ENCODE assay signal across 7 cellular contexts in the genomic region with DNA sequence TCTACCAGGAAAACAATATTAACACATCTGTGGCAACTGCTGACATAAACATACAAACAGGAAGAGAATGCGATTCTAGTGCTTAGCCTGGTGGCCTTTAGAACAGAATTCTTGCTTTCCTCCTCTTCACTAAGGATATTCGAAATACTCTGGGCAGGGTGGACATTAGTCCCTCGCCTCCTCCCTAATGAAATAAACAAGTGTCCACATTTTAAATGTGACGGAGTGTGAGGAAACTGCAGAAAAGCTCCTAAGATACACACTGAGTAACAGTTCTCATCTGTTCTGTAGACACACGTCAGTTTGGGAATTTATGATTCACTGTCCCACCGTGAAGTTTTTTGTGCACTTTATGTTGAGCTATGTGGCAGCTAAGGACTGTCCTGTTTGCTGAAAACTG. TPM values are rescaled to one million over a fixed set of nuclear protein-coding genes. Genes with fewer than 3 reads are reported as not detected.
DNase-seq lines count a peak whose midpoint lies in the region; ATAC-seq and TF ChIP-seq lines count a peak whose summit lies in the region.

No MANE protein-coding gene starts in this region.

- H3K36me3 Mint-ChIP-seq in effector memory CD8-positive, alpha-beta T cell (ENCODE audit: insufficient read depth), result no peaks in the 10 kb centered on the region

- H3K4ac ChIP-seq in IMR-90 (ENCODE audit: low read depth, low read length), result peak overlapping the region; percentile 92

- POLR2A ChIA-PET in IMR-90 (lab: Charles Lee; ENCODE audit: unreplicated experiment), result interaction anchor here (0.6 to 0.7 kb wide), 5 partner anchors 55 to 221 kb away, joined by 3 to 4 read pairs (median 3); no protein-coding TSS in a partner anchor

- DNase-seq in IMR-90 (no peak), COLO829 (ENCODE audit: low spot score) (no peak), NCI-H1092 (lab: John Stamatoyannopoulos, UW) (no peak), NCI-H187 treated with DMSO at 0.1 percent for 48 hours (lab: John Stamatoyannopoulos, UW) (no peak)
- DNase-seq in effector memory CD8-positive, alpha-beta T cell, result no peak

- no peak overlapping the region for H3K27ac Mint-ChIP-seq in effector memory CD8-positive, alpha-beta T cell

- H2AFZ ChIP-seq in IMR-90 (replicated peaks; ENCODE audit: low read length, poor library complexity), result no peak overlapping the region

- peak overlapping the region; percentile 90 for H2BK5ac ChIP-seq in IMR-90 (ENCODE audit: low read depth, low read length, poor library complexity, severe bottlenecking)

- TF ChIP-seq POLR2A in IMR-90 (IDR thresholded peaks at IDR 0.05; ENCODE audit: low read depth, low read length), result no peak; the same call in 1 of the 2 replicates

- H3K27me3 ChIP-seq in IMR-90 (ENCODE audit: control insufficient read depth, insufficient read depth, low read length), result no peaks in the 10 kb centered on the region
- H3K27me3 ChIP-seq in mucosa of rectum (ENCODE audit: control insufficient read depth in 2 of 2, insufficient read depth in 2 of 2, low read length in 2 of 2), result no peaks in the 10 kb centered on the region

- H3K4me1 ChIP-seq in IMR-90 (ENCODE audit: control insufficient read depth, insufficient read depth, low read length), result peaks cover 12% of the 10 kb centered on the region
- H3K4me1 ChIP-seq in mucosa of rectum (ENCODE audit: control insufficient read depth in 2 of 2, insufficient read depth in 2 of 2, low read length in 2 of 2), result peaks cover 5 to 17% of the 10 kb centered on the region in 2 donors

- peak overlapping the region; percentile 45 for H2BK20ac ChIP-seq in IMR-90 (ENCODE audit: low read depth, low read length)

- H3K18ac ChIP-seq in IMR-90 (ENCODE audit: low read depth, low read length), result peak overlapping the region; percentile 90

- H3K9me3 ChIP-seq in IMR-90 (ENCODE audit: control insufficient read depth, insufficient read depth, low read length), result no peaks in the 10 kb centered on the region
- no peaks in the 10 kb centered on the region for H3K9me3 ChIP-seq in mucosa of rectum (ENCODE audit: control insufficient read depth in 2 of 2, low read length in 2 of 2)

- dilution Hi-C loops in IMR-90 (cut with HindIII; ENCODE audit: low sequenced_read_pairs, unreplicated experiment), result no loop called here

- peak overlapping the region; percentile 69 to 77 for H3K4me3 Mint-ChIP-seq in effector memory CD8-positive, alpha-beta T cell

- peak overlapping the region; percentile 53 to 90 for H4K8ac ChIP-seq in IMR-90 (ENCODE audit: low read depth in 2 of 2, low read length in 2 of 2)

- H4K20me1 ChIP-seq in IMR-90 (ENCODE audit: insufficient read depth, low read length), result peaks cover 4% of the 10 kb centered on the region

- H3K27me3 Mint-ChIP-seq in effector memory CD8-positive, alpha-beta T cell, result peaks cover 44 to 65% of the 10 kb centered on the region in 2 donors

- H2AK9ac ChIP-seq in IMR-90 (replicated peaks; ENCODE audit: low read depth, low read length, poor library complexity), result peak overlapping the region; percentile 82

- no peaks in the 10 kb centered on the region for H3K9me3 Mint-ChIP-seq in effector memory CD8-positive, alpha-beta T cell

- H3K4me1 Mint-ChIP-seq in effector memory CD8-positive, alpha-beta T cell (ENCODE audit: low read depth in 2 of 2), result peaks cover 12% of the 10 kb centered on the region in 2 donors

- peaks cover 7 to 48% of the 10 kb centered on the region in 2 experiments; a peak in 2 of 4 replicates for H3K79me1 ChIP-seq in IMR-90 (ENCODE audit: low read depth in 1 of 2, low read length in 2 of 2)

- no TSS peak for BruUV-seq in IMR-90 (replicated peaks; lab: Mats Ljungman, UMichigan)

- peaks cover 5% of the 10 kb centered on the region for H3K9me1 ChIP-seq in IMR-90 (ENCODE audit: insufficient read depth, low read length)

- H4K91ac ChIP-seq in IMR-90 (ENCODE audit: insufficient read depth, low read depth, low read length), result peak overlapping the region; percentile 89

- in situ Hi-C loops in IMR-90 (cut with MboI; ENCODE audit: low sequenced_read_pairs), result loop anchor here (25.0 kb wide), 1 partner anchor 427 kb away; no protein-coding TSS in a partner anchor

- H3K36me3 ChIP-seq in IMR-90 (ENCODE audit: control insufficient read depth, insufficient read depth, low read length) (peaks cover 10% of the 10 kb centered on the region), mucosa of rectum (ENCODE audit: control insufficient read depth in 2 of 2, insufficient read depth in 2 of 2, low read length in 2 of 2) (peaks cover 0 to 2% of the 10 kb centered on the region in 2 donors)

- ATAC-seq in GM19467 (IDR thresholded peaks at IDR 0.05; ENCODE audit: unreplicated experiment) (peak; percentile 15), IMR-90 (ENCODE audit: low read depth) (no peak)
- ATAC-seq in effector memory CD8-positive, alpha-beta T cell (replicated peaks), result no peak

- peak overlapping the region; percentile 97 for H3K27ac ChIP-seq in IMR-90 (ENCODE audit: insufficient read depth, low read length)
- peak overlapping the region; percentile 89 to 95 for H3K27ac ChIP-seq in mucosa of rectum (ENCODE audit: low read depth in 2 of 2, low read length in 2 of 2)

- no peak for TF ChIP-seq RAD21 in IMR-90 (IDR thresholded peaks at IDR 0.05; ENCODE audit: low read length)

- no peak for TF ChIP-seq CTCF in IMR-90 (conservative IDR thresholded peaks at IDR 0.05; ENCODE audit: low read depth, low read length)

- peak overlapping the region; percentile 50; the same call in 1 of the 3 replicates for H2BK15ac ChIP-seq in IMR-90 (ENCODE audit: low read depth, low read length)

- H2AK5ac ChIP-seq in IMR-90 (ENCODE audit: low read depth, low read length), result peak overlapping the region; percentile 83

- no CpG with 5 or more reads among the region's 6 CpGs for WGBS in IMR-90 (ENCODE audit: extremely low coverage in 2 of 2, insufficient read length in 1 of 2), 2 experiments

- H3K14ac ChIP-seq in IMR-90 (replicated peaks; ENCODE audit: low read depth, low read length), result peak overlapping the region; percentile 94

- H2BK120ac ChIP-seq in IMR-90 (ENCODE audit: low read depth, low read length), result peak overlapping the region; percentile 83

- H3K4me3 ChIP-seq in IMR-90 (ENCODE audit: insufficient read depth, low read depth, low read length) (peak overlapping the region; percentile 68), mucosa of rectum (ENCODE audit: low read length in 2 of 2) (peak overlapping the region; percentile 95 to 96)

- CTCF ChIA-PET in IMR-90 (lab: Yijun Ruan, JAX), result interaction anchor here (0.6 kb wide), 1 partner anchor 16 kb away, joined by 3 read pairs; no protein-coding TSS in a partner anchor

- H3K56ac ChIP-seq in IMR-90 (ENCODE audit: extremely low read depth, insufficient read depth, low read length), result peak overlapping the region; percentile 98

- intact Hi-C loops in IMR-90 (cut with micrococcal nuclease), result loop anchor here (1.0 to 5.0 kb wide), 6 partner anchors 63 to 696 kb away; no protein-coding TSS in a partner anchor

- H3K4me2 ChIP-seq in IMR-90 (ENCODE audit: low read depth, low read length), result peak overlapping the region; percentile 93

- H4K5ac ChIP-seq in IMR-90 (ENCODE audit: low read depth, low read length), result peak overlapping the region; percentile 77

- peak overlapping the region; percentile 85 for H3K23ac ChIP-seq in IMR-90 (ENCODE audit: low read depth, low read length)

- H3K9ac ChIP-seq in IMR-90 (ENCODE audit: low read depth, low read length) (peak overlapping the region; percentile 99), mucosa of rectum (ENCODE audit: low read depth in 1 of 2, low read length in 2 of 2) (peak overlapping the region; percentile 89)

TF ChIP-seq in IMR-90, 13 proteins besides CTCF, POLR2A, EP300 and RAD21:
- no peak for TF ChIP-seq MXI1 (IDR thresholded peaks at IDR 0.05; ENCODE audit: borderline replicate concordance, low read depth, low read length)
- no peak for TF ChIP-seq SMC3 (IDR thresholded peaks at IDR 0.05; ENCODE audit: low read depth, low read length)
- no peak for TF ChIP-seq FOS (IDR thresholded peaks at IDR 0.05; ENCODE audit: low read depth, low read length)
- TF ChIP-seq CEBPB (IDR thresholded peaks at IDR 0.05; ENCODE audit: low read depth, low read length), result no peak
- no peak for TF ChIP-seq BHLHE40 (IDR thresholded peaks at IDR 0.05; ENCODE audit: low read depth, low read length)
- TF ChIP-seq MAFK (IDR thresholded peaks at IDR 0.05; ENCODE audit: low read depth, low read length), result no peak
- no peak for TF ChIP-seq USF2 (IDR thresholded peaks at IDR 0.05; ENCODE audit: low read depth, low read length)
- TF ChIP-seq CHD1 (IDR thresholded peaks at IDR 0.05; ENCODE audit: low read depth, low read length), result no peak
- TF ChIP-seq NFE2L2 (IDR thresholded peaks at IDR 0.05; ENCODE audit: low read depth, low read length), result no peak
- no peak for TF ChIP-seq RCOR1 (IDR thresholded peaks at IDR 0.05; ENCODE audit: insufficient replicate concordance, low read length)
- no peak for TF ChIP-seq ELK1 (IDR thresholded peaks at IDR 0.05; ENCODE audit: borderline replicate concordance, low read depth, low read length)
- no peak for TF ChIP-seq RFX5 (IDR thresholded peaks at IDR 0.05; ENCODE audit: low read depth, low read length)
- TF ChIP-seq MAZ (IDR thresholded peaks at IDR 0.05; ENCODE audit: borderline replicate concordance, low read depth, low read length), result no peak

RNA-seq across cellular contexts. Expression of gene STARD13, which starts 0.6 kb away (rescaled TPM):
- total RNA-seq in IMR-90 (2012; rRNA removed), result 46.6 and 46.9 TPM in 2 replicates
- 23.6 and 27.0 TPM in 2 replicates for polyA plus RNA-seq in IMR-90 (2012; rRNA removed)
- polyA plus RNA-seq in IMR-90 (2012; cell fraction: cytosol; rRNA removed), result 11.8 and 14.7 TPM in 2 replicates
- polyA plus RNA-seq in IMR-90 (2012; cell fraction: nucleus; rRNA removed; ENCODE audit: low replicate concordance), result 43.0 and 67.3 TPM in 2 replicates
